ENCODE assay signal across 1 cellular context in the genomic region with DNA sequence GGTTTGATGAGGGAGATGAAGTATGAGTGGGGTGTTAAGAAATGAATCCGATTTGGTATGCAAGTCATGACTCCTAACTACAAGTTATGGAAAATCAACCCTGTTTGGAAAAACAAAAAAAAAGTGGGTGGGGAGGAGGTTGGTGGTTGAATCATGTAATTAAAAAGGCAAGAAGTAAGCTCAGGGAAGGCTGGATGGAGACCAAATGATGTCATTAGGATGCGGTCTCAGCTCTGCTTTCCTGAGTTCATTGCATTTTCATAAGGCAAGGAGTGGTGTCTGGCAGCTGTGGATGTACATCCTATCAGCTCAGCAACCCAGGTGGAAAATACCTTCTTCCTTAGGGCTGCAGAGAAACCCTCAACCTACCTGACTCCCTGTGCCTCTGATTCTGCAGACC.
TF ChIP-seq lines count a peak whose summit lies in the region.

No MANE protein-coding gene starts in this region.

TF ChIP-seq in IMR-90, 13 proteins besides CTCF, POLR2A, EP300 and RAD21 (continued from another document):
- no peak for TF ChIP-seq RCOR1 (IDR thresholded peaks at IDR 0.05; ENCODE audit: insufficient replicate concordance, low read length)
- TF ChIP-seq RFX5 (IDR thresholded peaks at IDR 0.05; ENCODE audit: low read depth, low read length), result no peak
- TF ChIP-seq NFE2L2 (IDR thresholded peaks at IDR 0.05; ENCODE audit: low read depth, low read length), result no peak
- TF ChIP-seq SMC3 (IDR thresholded peaks at IDR 0.05; ENCODE audit: low read depth, low read length), result no peak
- no peak for TF ChIP-seq CEBPB (IDR thresholded peaks at IDR 0.05; ENCODE audit: low read depth, low read length)
- TF ChIP-seq MXI1 (IDR thresholded peaks at IDR 0.05; ENCODE audit: borderline replicate concordance, low read depth, low read length), result no peak
- TF ChIP-seq BHLHE40 (IDR thresholded peaks at IDR 0.05; ENCODE audit: low read depth, low read length), result no peak
